9 cellular contexts compared by ENCODE assay signal in genomic region chr18:48924621-48925601, GRCh38. TPM values are rescaled to one million over a fixed set of nuclear protein-coding genes. Genes with fewer than 3 reads are reported as not detected.
DNase-seq lines count a peak whose midpoint lies in the region; ATAC-seq and TF ChIP-seq lines count a peak whose summit lies in the region.
"Had no signal": no experiment of that assay in that cellular context is flagged by ENCODE, and none has a peak within 500 bp of the region (broad histone marks: within the 10 kb centered on the region; RNA-seq: fewer than 3 reads in every experiment).

No MANE protein-coding gene starts in this region.

- H3K27ac Mint-ChIP-seq in MCF 10A (ENCODE audit: low read depth, unreplicated experiment), result peak overlapping the region; percentile 73

- no peak overlapping the region for H3K27ac ChIP-seq in mammary epithelial cell (ENCODE audit: insufficient read depth, low read depth, low read length)
- peak overlapping the region; percentile 10 for H3K27ac ChIP-seq in mesendoderm (ENCODE audit: low read depth, low read length)
- peak overlapping the region; percentile 83 to 92 (median 88) for H3K27ac ChIP-seq in transverse colon

- POLR2A ChIA-PET in MCF 10A (lab: Yijun Ruan, JAX), result interaction anchor here (1.1 kb wide), 1 partner anchor 117 kb away, joined by 4 read pairs; no protein-coding TSS in a partner anchor

- H2AFZ ChIP-seq in mammary epithelial cell (ENCODE audit: low read depth, low read length), result no peak overlapping the region

- H3K36me3 Mint-ChIP-seq in MCF 10A (ENCODE audit: insufficient read depth, unreplicated experiment), result peaks cover 19% of the 10 kb centered on the region

- peaks cover 13% of the 10 kb centered on the region for H3K79me1 ChIP-seq in mesendoderm (ENCODE audit: low read length)

- no peak overlapping the region for H3K9ac ChIP-seq in mammary epithelial cell (ENCODE audit: insufficient read depth, low read length)
- peak overlapping the region; percentile 25 for H3K9ac ChIP-seq in mesendoderm (ENCODE audit: low read length)

- peaks cover 48% of the 10 kb centered on the region for H3K4me1 ChIP-seq in mammary epithelial cell (ENCODE audit: insufficient read depth, low read length)
- H3K4me1 ChIP-seq in mesendoderm (ENCODE audit: control insufficient read depth, low read depth, low read length), result peaks cover 29% of the 10 kb centered on the region
- peaks cover 71 to 81% (median 79%) of the 10 kb centered on the region in 4 donors for H3K4me1 ChIP-seq in transverse colon

- H3K4me3 ChIP-seq in mammary epithelial cell (replicated peaks in 1 of 3; ENCODE audit: insufficient read depth in 1 of 3, low read depth in 2 of 3, low read length in 3 of 3) (no peak overlapping the region), astrocyte of the spinal cord (ENCODE audit: low read depth, low read length) (no peak overlapping the region), mesendoderm (ENCODE audit: low read length) (no peak overlapping the region), transverse colon (no peak overlapping the region)

- H3K4ac ChIP-seq in mesendoderm (ENCODE audit: low read depth, low read length), result no peak overlapping the region

- BruUV-seq in MCF 10A (replicated peaks; lab: Mats Ljungman, UMichigan) (no TSS peak), mammary epithelial cell (replicated peaks; lab: Mats Ljungman, UMichigan) (no TSS peak)

- no peak overlapping the region for H3K4me3 Mint-ChIP-seq in MCF 10A (ENCODE audit: unreplicated experiment)

- 58% methylated on average over 9 of the region's 18 CpGs for WGBS in mammary epithelial cell (ENCODE audit: low coverage, missing lambda C conversion rate)
- WGBS in mesendoderm (ENCODE audit: extremely low coverage, insufficient coverage, low lambda C conversion rate), result no CpG with 5 or more reads among the region's 18 CpGs
- WGBS in transverse colon (ENCODE audit: low coverage in 1 of 2), 2 donors, result 46 to 79% methylated on average over 6 to 18 of the region's 18 CpGs

- H4K5ac ChIP-seq in mesendoderm (ENCODE audit: low read length), result no peak overlapping the region

- peak overlapping the region; percentile 58 for H3K56ac ChIP-seq in mesendoderm (ENCODE audit: low read length)

- DNase-seq in MCF 10A (ENCODE audit: unreplicated experiment) (no peak), mammary epithelial cell (no peak), astrocyte of the spinal cord (ENCODE audit: low read depth, low spot score) (no peak), mesendoderm (peak; percentile 14), transverse colon (no peak), HK-2 (ENCODE audit: unreplicated experiment) (no peak), NCI-H1417 treated with DMSO at 0.1 percent for 48 hours (lab: John Stamatoyannopoulos, UW) (no peak)
- DNase-seq: HCEC 1CT had no signal

- no peak overlapping the region for H2AK5ac ChIP-seq in mesendoderm (ENCODE audit: low read length)

- dilution Hi-C loops in mammary epithelial cell (cut with HindIII; ENCODE audit: low sequenced_read_pairs), result loop anchor here (5.0 kb wide), 1 partner anchor 87 kb away; no protein-coding TSS in a partner anchor

- no peak overlapping the region for H2BK5ac ChIP-seq in mesendoderm (ENCODE audit: low read length)

- H3K36me3 ChIP-seq in mammary epithelial cell (ENCODE audit: insufficient read depth, low read length) (peaks cover 9% of the 10 kb centered on the region), mesendoderm (ENCODE audit: control insufficient read depth, insufficient read depth, low read length) (peaks cover 12% of the 10 kb centered on the region), transverse colon (peaks cover 0 to 10% (median 0%) of the 10 kb centered on the region in 4 donors)

- H3K27me3 ChIP-seq in mammary epithelial cell (ENCODE audit: insufficient read depth, low read length) (no peaks in the 10 kb centered on the region), mesendoderm (ENCODE audit: insufficient read depth, low read length, poor library complexity) (no peaks in the 10 kb centered on the region), transverse colon (no peaks in the 10 kb centered on the region)

- in situ Hi-C loops in mammary epithelial cell (cut with MboI; ENCODE audit: low sequenced_read_pairs in 2 of 2) (no loop called here), astrocyte of the spinal cord (cut with HindIII; ENCODE audit: low sequenced_read_pairs) (no loop called here), transverse colon (cut with MboI; ENCODE audit: low pct_ligation_motif_present in 1 of 4, low pct_unique_long_range_greater_than_20kb in 1 of 4, low sequenced_read_pairs in 3 of 4) (loop anchor here in 1 of 4 donors (25.0 kb wide), 1 partner anchor 238 kb away; no protein-coding TSS in a partner anchor)

- no peak for TF ChIP-seq POLR2A in transverse colon (IDR thresholded peaks at IDR 0.05)

- H3K79me2 ChIP-seq in mammary epithelial cell (ENCODE audit: insufficient read depth, low read length) (peaks cover 95% of the 10 kb centered on the region), mesendoderm (ENCODE audit: control insufficient read depth, insufficient read depth, low read length) (peaks cover 97% of the 10 kb centered on the region)

- TF ChIP-seq EP300 in transverse colon (IDR thresholded peaks at IDR 0.05; ENCODE audit: low read depth), result no peak

- H3K9me3 Mint-ChIP-seq in MCF 10A (ENCODE audit: unreplicated experiment), result no peaks in the 10 kb centered on the region

- H3K4me2 ChIP-seq in mammary epithelial cell (ENCODE audit: insufficient read depth, low read depth, low read length), result no peak overlapping the region
- no peak overlapping the region for H3K4me2 ChIP-seq in mesendoderm (ENCODE audit: low read length)

- CTCF ChIA-PET in MCF 10A (lab: Yijun Ruan, JAX), result interaction anchor here (0.7 to 0.8 kb wide), 2 partner anchors 254 to 985 kb away, joined by 3 read pairs; no protein-coding TSS in a partner anchor
- CTCF ChIA-PET in mammary epithelial cell (lab: Charles Lee; ENCODE audit: low non-redundant PET), result interaction anchor here (0.6 kb wide), 2 partner anchors 148 to 254 kb away, joined by 3 to 28 read pairs; no protein-coding TSS in a partner anchor

- H3K9me3 ChIP-seq in mammary epithelial cell (replicated peaks; ENCODE audit: insufficient read depth, low read length), result no peaks in the 10 kb centered on the region
- H3K9me3 ChIP-seq in transverse colon, result no peaks in the 10 kb centered on the region

- H4K8ac ChIP-seq in mesendoderm (ENCODE audit: low read depth, low read length), result no peak overlapping the region

- intact Hi-C loops in MCF 10A (cut with micrococcal nuclease), result no loop called here
- intact Hi-C loops in mammary epithelial cell (cut with micrococcal nuclease), result no loop called here
- intact Hi-C loops in transverse colon (cut with DNase I; ENCODE audit: low total_unique reads), result no loop called here

- no peak overlapping the region for H3K18ac ChIP-seq in mesendoderm (ENCODE audit: low read length)

- peaks cover 43% of the 10 kb centered on the region for H3K4me1 Mint-ChIP-seq in MCF 10A (ENCODE audit: insufficient read depth, unreplicated experiment)

- no peak for TF ChIP-seq CTCF in MCF 10A (IDR thresholded peaks at IDR 0.05; ENCODE audit: unreplicated experiment)
- TF ChIP-seq CTCF in mammary epithelial cell (conservative IDR thresholded peaks at IDR 0.05 in 1 of 2, IDR thresholded peaks at IDR 0.05 in 1 of 2; ENCODE audit: extremely low read depth in 1 of 2, insufficient read depth in 1 of 2, low read depth in 1 of 2, low read length in 2 of 2), result no peak
- peak; percentile 6 for TF ChIP-seq CTCF in astrocyte of the spinal cord (IDR thresholded peaks at IDR 0.05; ENCODE audit: low read depth, low read length)
- TF ChIP-seq CTCF in transverse colon (IDR thresholded peaks at IDR 0.05), result no peak

- no peak overlapping the region for H2BK15ac ChIP-seq in mesendoderm (replicated peaks; ENCODE audit: low read depth)

- ATAC-seq in GM18870 (IDR thresholded peaks at IDR 0.05; ENCODE audit: unreplicated experiment), result no peak

- H2BK120ac ChIP-seq in mesendoderm (ENCODE audit: low read depth, low read length), result no peak overlapping the region

- H4K20me1 ChIP-seq in mammary epithelial cell (ENCODE audit: insufficient read depth, low read length), result no peaks in the 10 kb centered on the region

- no peaks in the 10 kb centered on the region for H3K27me3 Mint-ChIP-seq in MCF 10A (ENCODE audit: insufficient read depth, unreplicated experiment)

- H3K23ac ChIP-seq in mesendoderm (ENCODE audit: low read length), result no peak overlapping the region

RNA-seq across cellular contexts. Expression of gene SMAD7, which starts 25.9 kb away (rescaled TPM):
- 9.8 and 12.3 TPM in 2 replicates for total RNA-seq in MCF 10A (2022)
- total RNA-seq in mammary epithelial cell, result 10 to 100 TPM; 15.7 to 20.0 TPM
- 8.2 TPM for polyA plus RNA-seq in mammary epithelial cell
- polyA minus RNA-seq in mammary epithelial cell, result 53.8 TPM
- 25.8 TPM for polyA plus RNA-seq in mesendoderm (2013, experiment 1 of 2)
- polyA plus RNA-seq in mesendoderm (2013, experiment 2 of 2), result 23.8 TPM
- total RNA-seq in transverse colon, result 100 to 1,000 TPM in 1 of 4 donors, 10 to 100 TPM in 3; 76.0 to 199 (median 77.1) TPM
